In the genomic region with DNA sequence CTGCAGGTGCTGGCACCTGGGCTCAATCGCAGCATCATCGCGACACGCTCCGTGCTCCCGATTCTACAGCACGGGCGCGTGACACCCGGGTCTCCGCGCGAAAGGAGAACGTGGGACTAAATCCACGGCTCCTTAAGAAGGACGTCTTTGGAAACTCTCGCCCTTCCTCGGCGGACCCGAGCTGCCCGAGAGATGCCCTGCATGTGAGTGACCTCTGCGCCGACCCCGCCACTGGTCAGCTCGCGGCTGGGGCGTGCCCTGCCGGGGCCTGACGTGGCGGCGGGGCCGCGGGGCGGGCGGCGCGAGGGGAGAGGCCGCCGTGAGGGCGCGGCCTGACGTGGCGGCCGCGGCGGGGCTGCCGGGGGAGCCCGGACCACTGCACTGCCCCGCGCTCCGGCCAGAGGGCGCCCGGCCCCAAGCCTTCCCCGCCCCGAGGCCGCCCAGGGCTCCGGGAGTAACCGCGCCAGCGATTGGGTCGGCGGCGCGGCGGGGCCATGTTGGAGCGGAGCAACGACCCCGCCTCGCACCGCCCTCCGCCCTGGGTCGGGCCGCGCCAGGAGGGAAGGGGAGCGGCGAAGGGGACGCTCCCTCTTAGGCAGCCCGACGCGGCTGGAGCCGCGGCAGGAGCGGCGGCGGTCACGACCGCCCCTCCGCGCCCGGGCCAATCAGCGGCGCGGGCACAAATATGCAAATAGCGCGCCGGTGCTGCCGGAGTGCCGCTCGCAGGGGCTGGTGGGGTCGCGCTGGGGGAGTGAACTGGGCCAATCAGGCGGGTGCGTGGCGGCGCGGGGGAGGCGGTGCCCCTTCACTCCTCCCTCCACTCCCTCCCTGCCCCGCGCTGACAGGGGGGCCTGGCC, we compare ENCODE assay signal across 8 cellular contexts.
DNase-seq lines count a peak whose midpoint lies in the region; TF ChIP-seq lines count a peak whose summit lies in the region.

No MANE protein-coding gene starts in this region.

- H4K20me1 ChIP-seq in neural progenitor cell (ENCODE audit: low read depth), result peaks cover 5% of the 10 kb centered on the region

- H3K79me2 ChIP-seq in neural progenitor cell (ENCODE audit: low read depth), result peaks cover 20% of the 10 kb centered on the region

- no peaks in the 10 kb centered on the region for H3K9me3 ChIP-seq in HAP-1
- H3K9me3 ChIP-seq in neural progenitor cell (ENCODE audit: low read depth), result no peaks in the 10 kb centered on the region
- H3K9me3 ChIP-seq in stomach smooth muscle (ENCODE audit: control insufficient read depth in 2 of 2, low read length in 2 of 2), result no peaks in the 10 kb centered on the region

- TF ChIP-seq CTCF in foreskin fibroblast (IDR thresholded peaks at IDR 0.05; ENCODE audit: low read depth, low read length) (peak; percentile 29), neural progenitor cell (IDR thresholded peaks at IDR 0.05) (peak; percentile 56)

- peak overlapping the region; percentile 90 for H3K4me2 ChIP-seq in neural progenitor cell

- H3K4me1 ChIP-seq in HAP-1 (peaks cover 9% of the 10 kb centered on the region), neural progenitor cell (no peaks in the 10 kb centered on the region), stomach smooth muscle (ENCODE audit: control insufficient read depth, insufficient read depth, low read length) (peaks cover 9% of the 10 kb centered on the region)

- peak; percentile 88 for DNase-seq in GDM1 (lab: John Stamatoyannopoulos, UW)
- DNase-seq in HAP-1 (ENCODE audit: low spot score in 2 of 2), result peak; percentile 93 to 97
- DNase-seq in M059J (ENCODE audit: low read depth), result peak; percentile 92
- peak; percentile 97 for DNase-seq in activated gamma-delta T cell (lab: John Stamatoyannopoulos, UW)
- DNase-seq in foreskin fibroblast, result peak; percentile 94 to 98
- peak; percentile 97 for DNase-seq in neural progenitor cell (ENCODE audit: low spot score)

- H3K36me3 Mint-ChIP-seq in neural progenitor cell, result peaks cover 1% of the 10 kb centered on the region

- H2AFZ ChIP-seq in neural progenitor cell (replicated peaks), result peak overlapping the region; percentile 75

- H3K9me3 Mint-ChIP-seq in neural progenitor cell, result no peaks in the 10 kb centered on the region

- peak overlapping the region; percentile 65 for H3K4me3 ChIP-seq in HAP-1
- H3K4me3 ChIP-seq in foreskin fibroblast (ENCODE audit: low read depth in 1 of 2, low read length in 2 of 2), result peak overlapping the region; percentile 59 to 69
- peak overlapping the region; percentile 81 for H3K4me3 ChIP-seq in neural progenitor cell
- peak overlapping the region; percentile 75 to 83 for H3K4me3 ChIP-seq in stomach smooth muscle (ENCODE audit: low read length in 2 of 2)

- peak; percentile 50 for TF ChIP-seq POLR2A in Raji (IDR thresholded peaks at IDR 0.05; ENCODE audit: insufficient read depth, low read depth, low read length)

- H3K27ac ChIP-seq in neural progenitor cell (peak overlapping the region; percentile 97), stomach smooth muscle (ENCODE audit: low read length) (peak overlapping the region; percentile 88)

- H3K27me3 Mint-ChIP-seq in neural progenitor cell (ENCODE audit: insufficient read depth, low read depth), result no peaks in the 10 kb centered on the region

- H3K4me1 Mint-ChIP-seq in neural progenitor cell, result peaks cover 11% of the 10 kb centered on the region

- H3F3A ChIP-seq in neural progenitor cell (ENCODE audit: low read depth), result peaks cover 21% of the 10 kb centered on the region

- H3K27me3 ChIP-seq in HAP-1 (ENCODE audit: low read depth), result no peaks in the 10 kb centered on the region
- H3K27me3 ChIP-seq in neural progenitor cell, result no peaks in the 10 kb centered on the region
- H3K27me3 ChIP-seq in stomach smooth muscle (ENCODE audit: control insufficient read depth in 1 of 2, insufficient read depth in 2 of 2, low read length in 2 of 2), result no peaks in the 10 kb centered on the region

- in situ Hi-C loops in HAP-1 (cut with MboI; ENCODE audit: low sequenced_read_pairs), result no loop called here

- H3K27ac Mint-ChIP-seq in neural progenitor cell, result no peak overlapping the region

- no peaks in the 10 kb centered on the region for H3K36me3 ChIP-seq in HAP-1 (replicated peaks)
- no peaks in the 10 kb centered on the region for H3K36me3 ChIP-seq in neural progenitor cell
- no peaks in the 10 kb centered on the region for H3K36me3 ChIP-seq in stomach smooth muscle (ENCODE audit: control insufficient read depth in 2 of 2, insufficient read depth in 2 of 2, low read length in 2 of 2)

- H3K9ac ChIP-seq in neural progenitor cell (peak overlapping the region; percentile 78), stomach smooth muscle (ENCODE audit: low read length in 2 of 2) (peak overlapping the region; percentile 85 to 91)

- peak overlapping the region; percentile 89 for H3K4me3 Mint-ChIP-seq in neural progenitor cell

Comparison
In these comparisons a context has a peak if more than half of its experiments do, and no peak if none do; other contexts are left out.
1. Peak in every context shown above with its lines: DNase-seq, H3K4me3 ChIP-seq and H3K27ac ChIP-seq.